Comparison of ENCODE assay signal across 8 cellular contexts in genomic region chr19:10625003-10625761, GRCh38. TPM values are rescaled to one million over a fixed set of nuclear protein-coding genes. Genes with fewer than 3 reads are reported as not detected.
DNase-seq lines count a peak whose midpoint lies in the region; ATAC-seq and TF ChIP-seq lines count a peak whose summit lies in the region.

SLC44A2 (plus strand) TSS chr19:10625553; CDS start chr19:10625634, 81 bp downstream.

- H3K27me3 Mint-ChIP-seq in activated T-cell treated with anti-CD3 and anti-CD28 coated beads, Interleukin-2, amount 50 U/mL, for 4 hours (ENCODE audit: low read depth) = no peaks in the 10 kb centered on the region

- TF ChIP-seq CTCF in RWPE1 (conservative IDR thresholded peaks at IDR 0.05; ENCODE audit: low read depth) = no peak

- H3K27ac ChIP-seq in RWPE1 = peak within 1 kb of the TSS; percentile 86
- peak within 1 kb of the TSS; percentile 76 for H3K27ac ChIP-seq in temporal lobe (ENCODE audit: low read depth, low read length)

- POLR2A ChIA-PET in RWPE1 (lab: Yijun Ruan, JAX; ENCODE audit: low non-redundant PET) = no interaction called here

- H3K9me3 Mint-ChIP-seq in activated T-cell treated with anti-CD3 and anti-CD28 coated beads, Interleukin-2, amount 50 U/mL, for 4 hours = no peaks in the 10 kb centered on the region

- DNase-seq in activated T-cell treated with anti-CD3 and anti-CD28 coated beads, Interleukin-2, amount 50 U/mL, for 4 hours = no peak
- no peak for DNase-seq in activated T-cell treated with anti-CD3 and anti-CD28 coated beads, Interleukin-2, amount 50 U/mL, for 1 hour
- DNase-seq in RWPE1 (ENCODE audit: low spot score) (peak; percentile 92), epidermal melanocyte (ENCODE audit: insufficient read length, low spot score) (peak; percentile 71), medulla oblongata (ENCODE audit: extremely low spot score) (peak; percentile 91), NCI-H446 (lab: John Stamatoyannopoulos, UW) (no peak), T-helper 9 cell (no peak)

- H3K4me1 Mint-ChIP-seq in activated T-cell treated with anti-CD3 and anti-CD28 coated beads, Interleukin-2, amount 50 U/mL, for 4 hours (ENCODE audit: low read depth) = peaks cover 35% of the 10 kb centered on the region

- H3K4me3 Mint-ChIP-seq in activated T-cell treated with anti-CD3 and anti-CD28 coated beads, Interleukin-2, amount 50 U/mL, for 4 hours = no peak within 1 kb of the TSS

- CTCF ChIA-PET in RWPE1 (lab: Yijun Ruan, JAX) = interaction anchor here (1.4 kb wide), 1 partner anchor 44 kb away, joined by 8 read pairs; no protein-coding TSS in a partner anchor

- no peak for ATAC-seq in activated T-cell treated with anti-CD3 and anti-CD28 coated beads, Interleukin-2, amount 50 U/mL, for 4 hours

- peaks cover 16% of the 10 kb centered on the region for H3K36me3 Mint-ChIP-seq in activated T-cell treated with anti-CD3 and anti-CD28 coated beads, Interleukin-2, amount 50 U/mL, for 4 hours (ENCODE audit: insufficient read depth)

RNA-seq across cellular contexts. Expression of gene SLC44A2, which starts in this region (rescaled TPM):
- 10 to 100 TPM; 41.5 to 45.8 (median 44.3) TPM for total RNA-seq in activated T-cell treated with anti-CD3 and anti-CD28 coated beads, Interleukin-2, amount 50 U/mL, for 4 hours
- 33.4 TPM for total RNA-seq in temporal lobe

Comparison
In these comparisons a context has a peak if more than half of its experiments do, and no peak if none do; other contexts are left out.
1. DNase-seq: peak in RWPE1 (single experiment), epidermal melanocyte (single experiment) and medulla oblongata (single experiment); none in activated T-cell treated with anti-CD3 and anti-CD28 coated beads, Interleukin-2, amount 50 U/mL, for 4 hours (single experiment), activated T-cell treated with anti-CD3 and anti-CD28 coated beads, Interleukin-2, amount 50 U/mL, for 1 hour (single experiment), NCI-H446 (0 of 2) and T-helper 9 cell (single experiment).